8 cellular contexts compared by ENCODE assay signal in the genomic region with DNA sequence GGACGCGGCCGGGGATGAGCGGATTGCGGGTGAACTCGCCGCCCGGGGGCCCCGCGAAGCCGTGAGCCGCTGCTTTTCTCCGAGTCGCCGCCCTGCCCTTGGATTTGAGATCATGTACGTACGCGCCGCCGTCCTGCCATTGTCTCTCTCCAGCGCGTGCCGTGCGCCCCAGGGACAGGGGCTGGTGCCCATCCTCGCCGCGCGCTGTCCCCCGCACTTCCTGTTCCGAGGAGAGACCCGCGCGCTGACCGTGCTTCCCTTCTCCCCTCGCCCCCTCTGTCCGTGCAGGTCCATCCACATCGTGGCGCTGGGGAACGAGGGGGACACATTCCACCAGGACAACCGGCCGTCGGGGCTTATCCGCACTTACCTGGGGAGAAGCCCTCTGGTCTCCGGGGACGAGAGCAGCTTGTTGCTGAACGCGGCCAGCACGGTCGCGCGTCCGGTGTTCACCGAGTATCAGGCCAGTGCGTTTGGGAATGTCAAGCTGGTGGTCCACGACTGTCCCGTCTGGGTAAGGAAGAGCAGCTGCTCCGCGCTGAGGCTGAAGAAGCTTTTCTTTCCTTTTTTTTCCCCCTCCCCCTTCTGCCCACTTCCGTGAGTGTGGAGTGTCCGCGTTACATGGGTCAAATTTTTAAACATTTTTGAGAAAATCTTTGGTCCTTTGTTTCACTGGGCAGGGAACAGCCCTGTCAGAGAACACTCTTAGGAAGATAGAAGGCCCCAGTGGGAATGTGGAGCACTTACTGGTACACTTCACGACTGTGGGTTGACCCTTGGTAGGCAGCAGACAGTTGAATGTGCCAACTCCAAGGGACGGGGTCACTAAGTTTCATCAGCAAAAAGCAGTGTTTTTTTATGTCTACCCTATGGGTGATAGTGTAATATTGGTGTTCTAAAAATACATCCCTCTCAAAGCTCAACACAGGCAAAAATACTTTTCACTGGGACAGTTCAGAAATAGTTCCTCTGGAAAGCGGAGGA. TPM values are rescaled to one million over a fixed set of nuclear protein-coding genes. Genes with fewer than 3 reads are reported as not detected.
A peak's percentile ranks its signal among the peaks of the same experiment; 100 is the strongest.
DNase-seq lines count a peak whose midpoint lies in the region; ATAC-seq and TF ChIP-seq lines count a peak whose summit lies in the region.

No MANE protein-coding gene starts in this region.

- peaks cover 0 to 3% of the 10 kb centered on the region in 2 donors for H3K36me3 Mint-ChIP-seq in activated T-cell treated with anti-CD3 and anti-CD28 coated beads, Interleukin-2, amount 50 U/mL, for 72 hours (ENCODE audit: insufficient read depth in 2 of 2)

- peaks cover 55% of the 10 kb centered on the region for H3K4me1 Mint-ChIP-seq in activated T-cell treated with anti-CD3 and anti-CD28 coated beads, Interleukin-2, amount 50 U/mL, for 72 hours (ENCODE audit: low read depth)

- no peaks in the 10 kb centered on the region for H4K20me1 ChIP-seq in neural cell (ENCODE audit: insufficient read depth)

- peak overlapping the region; percentile 86 to 91 for H3K4me3 Mint-ChIP-seq in activated T-cell treated with anti-CD3 and anti-CD28 coated beads, Interleukin-2, amount 50 U/mL, for 72 hours

- H3K9me3 ChIP-seq in neural cell (ENCODE audit: low read length) (no peaks in the 10 kb centered on the region), vagina (no peaks in the 10 kb centered on the region)

- peak; percentile 22 for ATAC-seq in HG02610 (IDR thresholded peaks at IDR 0.05; ENCODE audit: unreplicated experiment)
- peak; percentile 64 to 75 for ATAC-seq in activated T-cell treated with anti-CD3 and anti-CD28 coated beads, Interleukin-2, amount 50 U/mL, for 72 hours (replicated peaks in 1 of 2)

- H3K9me3 Mint-ChIP-seq in activated T-cell treated with anti-CD3 and anti-CD28 coated beads, Interleukin-2, amount 50 U/mL, for 72 hours = no peaks in the 10 kb centered on the region

- H3K4me1 ChIP-seq in vagina = peaks cover 21% of the 10 kb centered on the region

- peaks cover 12% of the 10 kb centered on the region for H3K79me2 ChIP-seq in neural cell (replicated peaks; ENCODE audit: insufficient read depth, low read length)

- intact Hi-C loops in vagina (cut with DNase I) = loop anchor here (2.0 to 10.0 kb wide), 2 partner anchors 85 to 123 kb away; a partner anchor contains a TSS

- H3K4me2 ChIP-seq in neural cell (ENCODE audit: low read length) = peak overlapping the region; percentile 44

- H3K4me3 ChIP-seq in fibroblast of the aortic adventitia (ENCODE audit: low read depth, low read length) (peak overlapping the region; percentile 88), neural cell (ENCODE audit: low read length) (peak overlapping the region; percentile 82), vagina (peak overlapping the region; percentile 80 to 99)

- no peak overlapping the region for H3K27ac Mint-ChIP-seq in activated T-cell treated with anti-CD3 and anti-CD28 coated beads, Interleukin-2, amount 50 U/mL, for 72 hours

- no peaks in the 10 kb centered on the region for H3K9me2 ChIP-seq in neural cell (ENCODE audit: insufficient read depth, low read length)

- peak overlapping the region; percentile 81 for H3K9ac ChIP-seq in neural cell (ENCODE audit: low read length)

- no peaks in the 10 kb centered on the region for H3F3A ChIP-seq in neural cell (ENCODE audit: insufficient read depth, low read length, poor library complexity, severe bottlenecking)

- no peak for TF ChIP-seq CTCF in fibroblast of the aortic adventitia (IDR thresholded peaks at IDR 0.05; ENCODE audit: insufficient read depth, low read length)
- TF ChIP-seq CTCF in neural cell (IDR thresholded peaks at IDR 0.05; ENCODE audit: poor library complexity, severe bottlenecking) = no peak
- no peak for TF ChIP-seq CTCF in vagina (IDR thresholded peaks at IDR 0.05)

- TF ChIP-seq RAD21 in neural cell (conservative IDR thresholded peaks at IDR 0.05) = no peak

- peaks cover 48% of the 10 kb centered on the region for H3K27me3 Mint-ChIP-seq in activated T-cell treated with anti-CD3 and anti-CD28 coated beads, Interleukin-2, amount 50 U/mL, for 72 hours (ENCODE audit: low read depth)

- H3K27ac ChIP-seq in neural cell (ENCODE audit: low read length) (peak overlapping the region; percentile 14), vagina (peak overlapping the region; percentile 89)

- peak overlapping the region; percentile 82 for H2AFZ ChIP-seq in neural cell (ENCODE audit: low read depth, low read length)

- no peak for TF ChIP-seq POLR2A in vagina (IDR thresholded peaks at IDR 0.05)

- DNase-seq in NCI-H524 (lab: John Stamatoyannopoulos, UW) (peak; percentile 21 to 40), NCI-H524 treated with DMSO at 0.1 percent for 48 hours (lab: John Stamatoyannopoulos, UW) (no peak), NCI-H2171 (lab: John Stamatoyannopoulos, UW) (peak; percentile 16), fibroblast of the aortic adventitia (ENCODE audit: low read depth) (peak; percentile 60), vagina (ENCODE audit: extremely low spot score in 2 of 2) (no peak)
- DNase-seq in activated T-cell treated with anti-CD3 and anti-CD28 coated beads, Interleukin-2, amount 50 U/mL, for 72 hours = peak; percentile 52 to 56

- no peak for TF ChIP-seq EP300 in neural cell (conservative IDR thresholded peaks at IDR 0.05; ENCODE audit: poor library complexity, severe bottlenecking)

- H3K27me3 ChIP-seq in neural cell (ENCODE audit: insufficient read depth, low read depth, low read length) = peaks cover 38% of the 10 kb centered on the region
- H3K27me3 ChIP-seq in vagina = no peaks in the 10 kb centered on the region

- H3K36me3 ChIP-seq in neural cell (ENCODE audit: insufficient read depth, low read length) = no peaks in the 10 kb centered on the region
- no peaks in the 10 kb centered on the region for H3K36me3 ChIP-seq in vagina

TF ChIP-seq in neural cell, 6 proteins besides CTCF, POLR2A, EP300 and RAD21:
- TF ChIP-seq, protein P1, sequence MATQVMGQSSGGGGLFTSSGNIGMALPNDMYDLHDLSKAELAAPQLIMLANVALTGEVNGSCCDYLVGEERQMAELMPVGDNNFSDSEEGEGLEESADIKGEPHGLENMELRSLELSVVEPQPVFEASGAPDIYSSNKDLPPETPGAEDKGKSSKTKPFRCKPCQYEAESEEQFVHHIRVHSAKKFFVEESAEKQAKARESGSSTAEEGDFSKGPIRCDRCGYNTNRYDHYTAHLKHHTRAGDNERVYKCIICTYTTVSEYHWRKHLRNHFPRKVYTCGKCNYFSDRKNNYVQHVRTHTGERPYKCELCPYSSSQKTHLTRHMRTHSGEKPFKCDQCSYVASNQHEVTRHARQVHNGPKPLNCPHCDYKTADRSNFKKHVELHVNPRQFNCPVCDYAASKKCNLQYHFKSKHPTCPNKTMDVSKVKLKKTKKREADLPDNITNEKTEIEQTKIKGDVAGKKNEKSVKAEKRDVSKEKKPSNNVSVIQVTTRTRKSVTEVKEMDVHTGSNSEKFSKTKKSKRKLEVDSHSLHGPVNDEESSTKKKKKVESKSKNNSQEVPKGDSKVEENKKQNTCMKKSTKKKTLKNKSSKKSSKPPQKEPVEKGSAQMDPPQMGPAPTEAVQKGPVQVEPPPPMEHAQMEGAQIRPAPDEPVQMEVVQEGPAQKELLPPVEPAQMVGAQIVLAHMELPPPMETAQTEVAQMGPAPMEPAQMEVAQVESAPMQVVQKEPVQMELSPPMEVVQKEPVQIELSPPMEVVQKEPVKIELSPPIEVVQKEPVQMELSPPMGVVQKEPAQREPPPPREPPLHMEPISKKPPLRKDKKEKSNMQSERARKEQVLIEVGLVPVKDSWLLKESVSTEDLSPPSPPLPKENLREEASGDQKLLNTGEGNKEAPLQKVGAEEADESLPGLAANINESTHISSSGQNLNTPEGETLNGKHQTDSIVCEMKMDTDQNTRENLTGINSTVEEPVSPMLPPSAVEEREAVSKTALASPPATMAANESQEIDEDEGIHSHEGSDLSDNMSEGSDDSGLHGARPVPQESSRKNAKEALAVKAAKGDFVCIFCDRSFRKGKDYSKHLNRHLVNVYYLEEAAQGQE (IDR thresholded peaks at IDR 0.05; ENCODE audit: borderline replicate concordance) = peak; percentile 53
- TF ChIP-seq EZH2 (IDR thresholded peaks at IDR 0.05; ENCODE audit: borderline replicate concordance, insufficient read depth, low read length, poor library complexity, severe bottlenecking) = no peak
- peak; percentile 50 for TF ChIP-seq POLR2AphosphoS5 (IDR thresholded peaks at IDR 0.05)
- peak; percentile 46 for TF ChIP-seq MXI1 (conservative IDR thresholded peaks at IDR 0.05; ENCODE audit: poor library complexity, severe bottlenecking)
- TF ChIP-seq TAF1 (IDR thresholded peaks at IDR 0.05; ENCODE audit: low read depth) = no peak
- no peak for TF ChIP-seq SMC3 (conservative IDR thresholded peaks at IDR 0.05; ENCODE audit: poor library complexity)

RNA-seq across cellular contexts. Expression of a gene that starts 0.7 kb away (rescaled TPM):
- total RNA-seq in activated T-cell treated with anti-CD3 and anti-CD28 coated beads, Interleukin-2, amount 50 U/mL, for 72 hours = 1 to 10 TPM; 1.3 to 5.2 TPM
- total RNA-seq in fibroblast of the aortic adventitia (ENCODE audit: low replicate concordance) = 82.2 and 86.9 TPM in 2 replicates
- 79.0 and 99.4 TPM in 2 replicates for polyA plus RNA-seq in neural cell
- polyA minus RNA-seq in neural cell = 129 and 134 TPM in 2 replicates
- total RNA-seq in vagina = 43.2 TPM

RNA-seq across cellular contexts. Expression of a gene that starts 49.1 kb away (rescaled TPM):
- total RNA-seq in activated T-cell treated with anti-CD3 and anti-CD28 coated beads, Interleukin-2, amount 50 U/mL, for 72 hours = under 1 TPM in 1 of 2 donors, not detected in 1; 0.36 TPM
- total RNA-seq in fibroblast of the aortic adventitia (ENCODE audit: low replicate concordance) (0.54 TPM in 1 of 2 replicates, not detected in the other), vagina (not detected)
- polyA plus RNA-seq in neural cell = 1.1 and 5.8 TPM in 2 replicates
- polyA minus RNA-seq in neural cell = 0.97 TPM in 1 of 2 replicates, not detected in the other

Comparison
In these comparisons a context has a peak if more than half of its experiments do, and no peak if none do; other contexts are left out.
1. DNase-seq: peak in NCI-H524 (2 of 2), NCI-H2171 (single experiment), activated T-cell treated with anti-CD3 and anti-CD28 coated beads, Interleukin-2, amount 50 U/mL, for 72 hours (2 of 2) and fibroblast of the aortic adventitia (single experiment); none in NCI-H524 treated with DMSO at 0.1 percent for 48 hours (single experiment) and vagina (0 of 2).
2. Peak in every context shown above with its lines, with median percentiles within 50 percentile points of each other: H3K4me3 ChIP-seq.